In genomic region chr9:89145086-89145485, GRCh38 we compare ENCODE assay signal across 1 cellular context.
TF ChIP-seq lines count a peak whose summit lies in the region.

No MANE protein-coding gene starts in this region.

TF ChIP-seq in SK-N-SH treated with all-trans-retinoic acid at 6 μM for 48 hours, 23 proteins besides CTCF, POLR2A, EP300 and RAD21 (continued from another document):
- TF ChIP-seq, protein P1, sequence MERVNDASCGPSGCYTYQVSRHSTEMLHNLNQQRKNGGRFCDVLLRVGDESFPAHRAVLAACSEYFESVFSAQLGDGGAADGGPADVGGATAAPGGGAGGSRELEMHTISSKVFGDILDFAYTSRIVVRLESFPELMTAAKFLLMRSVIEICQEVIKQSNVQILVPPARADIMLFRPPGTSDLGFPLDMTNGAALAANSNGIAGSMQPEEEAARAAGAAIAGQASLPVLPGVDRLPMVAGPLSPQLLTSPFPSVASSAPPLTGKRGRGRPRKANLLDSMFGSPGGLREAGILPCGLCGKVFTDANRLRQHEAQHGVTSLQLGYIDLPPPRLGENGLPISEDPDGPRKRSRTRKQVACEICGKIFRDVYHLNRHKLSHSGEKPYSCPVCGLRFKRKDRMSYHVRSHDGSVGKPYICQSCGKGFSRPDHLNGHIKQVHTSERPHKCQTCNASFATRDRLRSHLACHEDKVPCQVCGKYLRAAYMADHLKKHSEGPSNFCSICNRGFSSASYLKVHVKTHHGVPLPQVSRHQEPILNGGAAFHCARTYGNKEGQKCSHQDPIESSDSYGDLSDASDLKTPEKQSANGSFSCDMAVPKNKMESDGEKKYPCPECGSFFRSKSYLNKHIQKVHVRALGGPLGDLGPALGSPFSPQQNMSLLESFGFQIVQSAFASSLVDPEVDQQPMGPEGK (CRISPR knock-in tag; IDR thresholded peaks at IDR 0.05; ENCODE audit: borderline replicate concordance), result no peak
- TF ChIP-seq ARNTL (CRISPR knock-in tag; IDR thresholded peaks at IDR 0.05; ENCODE audit: borderline replicate concordance, low read depth) (no peak), ZC3H10 (CRISPR knock-in tag; IDR thresholded peaks at IDR 0.05) (no peak), ESRRG (CRISPR knock-in tag; IDR thresholded peaks at IDR 0.05) (no peak), ZFP3 (CRISPR knock-in tag; IDR thresholded peaks at IDR 0.05) (no peak)
